In genomic region chr1:18820791-18821641, GRCh38 we compare ENCODE assay signal across 9 cellular contexts. TPM values are rescaled to one million over a fixed set of nuclear protein-coding genes. Genes with fewer than 3 reads are reported as not detected.
DNase-seq lines count a peak whose midpoint lies in the region; ATAC-seq and TF ChIP-seq lines count a peak whose summit lies in the region.
"Had no signal": no experiment of that assay in that cellular context is flagged by ENCODE, and none has a peak within 500 bp of the region (broad histone marks: within the 10 kb centered on the region; RNA-seq: fewer than 3 reads in every experiment).

No MANE protein-coding gene starts in this region.

- no peaks in the 10 kb centered on the region for H3K79me2 ChIP-seq in KMS-11 (ENCODE audit: insufficient read depth, low read depth)

- TF ChIP-seq POLR2A in ovary (IDR thresholded peaks at IDR 0.05) (no peak), transverse colon (IDR thresholded peaks at IDR 0.05) (no peak)

- no peaks in the 10 kb centered on the region for H3K36me3 ChIP-seq in KMS-11 (ENCODE audit: insufficient read depth)
- no peaks in the 10 kb centered on the region for H3K36me3 ChIP-seq in RWPE2 (ENCODE audit: low read depth)
- H3K36me3 ChIP-seq in ovary, result no peaks in the 10 kb centered on the region
- no peaks in the 10 kb centered on the region for H3K36me3 ChIP-seq in transverse colon

- H3K27ac ChIP-seq in KMS-11, result no peak overlapping the region
- H3K27ac ChIP-seq in RWPE2 (ENCODE audit: poor library complexity, severe bottlenecking), result no peak overlapping the region
- no peak overlapping the region for H3K27ac ChIP-seq in ovary
- H3K27ac ChIP-seq in transverse colon, result no peak overlapping the region

- H3K9me3 ChIP-seq in RWPE2 (ENCODE audit: severe bottlenecking) (no peaks in the 10 kb centered on the region), ovary (no peaks in the 10 kb centered on the region), transverse colon (no peaks in the 10 kb centered on the region)

- no peak for TF ChIP-seq EP300 in ovary (IDR thresholded peaks at IDR 0.05)
- TF ChIP-seq EP300 in transverse colon (IDR thresholded peaks at IDR 0.05; ENCODE audit: low read depth), result no peak

- DNase-seq in DMS 273 (lab: John Stamatoyannopoulos, UW; ENCODE audit: unreplicated experiment) (peak; percentile 88), RWPE2 (ENCODE audit: low spot score) (peak; percentile 16), germinal center (ENCODE audit: low spot score) (peak; percentile 67), ovary (peak; percentile 15 to 74 (median 35)), transverse colon (peak; percentile 68)
- peak; percentile 25 for DNase-seq in activated gamma-delta T cell treated with anti-CD3 and anti-CD28 coated beads, Interleukin-2, amount 50 U/mL, for 16 hours (ENCODE audit: low read depth)

- H3K27me3 ChIP-seq in KMS-11 (ENCODE audit: insufficient read depth, low read depth), result peaks cover 14% of the 10 kb centered on the region; the same call in 1 of the 2 replicates
- H3K27me3 ChIP-seq in RWPE2 (ENCODE audit: insufficient read depth, poor library complexity, severe bottlenecking), result peaks cover 7% of the 10 kb centered on the region
- no peaks in the 10 kb centered on the region for H3K27me3 ChIP-seq in ovary
- peaks cover 35% of the 10 kb centered on the region for H3K27me3 ChIP-seq in transverse colon

- TF ChIP-seq CTCF in KMS-11 (conservative IDR thresholded peaks at IDR 0.05; ENCODE audit: low read depth, low read length), result peak; percentile 79
- TF ChIP-seq CTCF in RWPE2 (IDR thresholded peaks at IDR 0.05; ENCODE audit: poor library complexity, severe bottlenecking), result peak; percentile 90
- peak in 1 of 3 donors; percentile 15 for TF ChIP-seq CTCF in ovary (IDR thresholded peaks at IDR 0.05)
- peak; percentile 79 to 94 (median 86) for TF ChIP-seq CTCF in transverse colon (IDR thresholded peaks at IDR 0.05)

- intact Hi-C loops in ovary (cut with DNase I) (no loop called here), transverse colon (cut with DNase I; ENCODE audit: low total_unique reads) (loop anchor here (5.0 kb wide), 1 partner anchor 224 kb away; no protein-coding TSS in a partner anchor)

- no peak overlapping the region for H3K9ac ChIP-seq in KMS-11

- H3K4me2 ChIP-seq in KMS-11, result no peak overlapping the region

- H3K4me1 ChIP-seq in KMS-11 (ENCODE audit: low read depth, poor library complexity, severe bottlenecking) (no peaks in the 10 kb centered on the region), RWPE2 (ENCODE audit: insufficient read depth, poor library complexity, severe bottlenecking) (no peaks in the 10 kb centered on the region), ovary (ENCODE audit: insufficient read depth) (no peaks in the 10 kb centered on the region), transverse colon (no peaks in the 10 kb centered on the region)

- ATAC-seq in RWPE2 (ENCODE audit: low read depth) (peak; percentile 90), HG03521 (IDR thresholded peaks at IDR 0.05; ENCODE audit: unreplicated experiment) (no peak)

- H3K4me3 ChIP-seq in KMS-11 (IDR thresholded peaks at IDR 0.05; ENCODE audit: insufficient read depth, low read depth, low read length), result no peak overlapping the region
- no peak overlapping the region for H3K4me3 ChIP-seq in RWPE2 (ENCODE audit: severe bottlenecking)
- no peak overlapping the region for H3K4me3 ChIP-seq in ovary
- no peak overlapping the region for H3K4me3 ChIP-seq in transverse colon

- WGBS in ovary, 3 donors, result 46 to 50% (median 47%) methylated on average over 21 to 22 of the region's 22 CpGs
- WGBS in transverse colon (ENCODE audit: low coverage in 1 of 2), 2 donors, result 47% methylated on average over 22 of the region's 22 CpGs; no CpG with 5 or more reads in 1 of the 2 donors

- in situ Hi-C loops in transverse colon (cut with MboI; ENCODE audit: low pct_ligation_motif_present in 1 of 4, low pct_unique_long_range_greater_than_20kb in 1 of 4, low sequenced_read_pairs in 3 of 4), result loop anchor here in 3 of 4 donors (5.0 to 10.0 kb wide), 3 partner anchors 219 to 234 kb away; no protein-coding TSS in a partner anchor

- H4K20me1 ChIP-seq in KMS-11 (ENCODE audit: insufficient read depth), result no peaks in the 10 kb centered on the region

- no peak overlapping the region for H2AFZ ChIP-seq in KMS-11 (ENCODE audit: low read depth)

RNA-seq across cellular contexts. Expression of gene TAS1R2, which starts 38.4 kb away (rescaled TPM):
- total RNA-seq in ovary (not detected), transverse colon (not detected)
- not detected for polyA plus RNA-seq in ovary
- total RNA-seq: T-helper 2 cell treated with Interferon-gamma antibody and Interleukin-4, amounts not matched to agents 100 ng/mL and 5 ng/mL, for 36 hours had no signal

Comparison
In these comparisons a context has a peak if more than half of its experiments do, and no peak if none do; other contexts are left out.
1. DNase-seq: peak in every context shown above with its lines; median percentile 88 in DMS 273; 68 in transverse colon; 67 in germinal center; 35 in ovary; 25 in activated gamma-delta T cell treated with anti-CD3 and anti-CD28 coated beads, Interleukin-2, amount 50 U/mL, for 16 hours; 16 in RWPE2.